ENCODE assay signal across 8 cellular contexts in genomic region chr7:974820-975681, GRCh38.
DNase-seq lines count a peak whose midpoint lies in the region; ATAC-seq and TF ChIP-seq lines count a peak whose summit lies in the region.

Gene COX19, minus strand, starts transcription at chr7:975549. Its CDS starts 40 bp downstream, at chr7:975509.

- no peaks in the 10 kb centered on the region for H3K27me3 ChIP-seq in ACC112 (ENCODE audit: insufficient read depth, low read length)

- DNase-seq in NCI-H345 (lab: John Stamatoyannopoulos, UW): peak; percentile 89
- DNase-seq in activated CD4-positive, CD25-positive, alpha-beta regulatory T cell (lab: John Stamatoyannopoulos, UW): peak; percentile 77 to 88 (median 82)
- DNase-seq in cardiac fibroblast (ENCODE audit: low read depth in 2 of 2): peak; percentile 90 to 95
- DNase-seq in islet precursor cell: peak; percentile 95
- peak; percentile 81 to 88 for DNase-seq in stimulated activated CD4-positive, alpha-beta T cell treated with anti-CD3 and anti-CD28 coated beads, Interleukin-12 subunit alpha, Interleukin-12 subunit beta, amount 100 ng/mL, for 24 hours (ENCODE audit: low read depth in 2 of 2)

- H3K36me3 ChIP-seq in ACC112 (ENCODE audit: insufficient read depth, low read length): peaks cover 19% of the 10 kb centered on the region

- H3K4me3 ChIP-seq in ACC112 (ENCODE audit: low read depth, low read length): peak within 1 kb of the TSS; percentile 91
- H3K4me3 ChIP-seq in cardiac fibroblast (replicated peaks in 1 of 2; ENCODE audit: low read depth in 2 of 2, low read length in 2 of 2): peak within 1 kb of the TSS; percentile 98 to 99

- no peak for TF ChIP-seq CTCF in cardiac fibroblast (IDR thresholded peaks at IDR 0.05; ENCODE audit: low read depth, low read length)

- peak within 1 kb of the TSS; percentile 77 for H2AFZ ChIP-seq in ACC112 (ENCODE audit: low read length, unreplicated experiment)

- H3K4me1 ChIP-seq in ACC112 (ENCODE audit: control insufficient read depth, insufficient read depth, low read length, unreplicated experiment): peaks cover 9% of the 10 kb centered on the region

- peak within 1 kb of the TSS; percentile 86 for H3K27ac ChIP-seq in ACC112 (ENCODE audit: low read depth, low read length)

- ATAC-seq in GM18868 (IDR thresholded peaks at IDR 0.05; ENCODE audit: unreplicated experiment) (peak; percentile 81), HG03103 (IDR thresholded peaks at IDR 0.05; ENCODE audit: low read depth, unreplicated experiment) (peak; percentile 71)

- H3K79me2 ChIP-seq in ACC112 (ENCODE audit: control insufficient read depth, insufficient read depth, low read length, unreplicated experiment): peaks cover 44% of the 10 kb centered on the region

Comparison
In these comparisons a context has a peak if more than half of its experiments do, and no peak if none do; other contexts are left out.
1. Peak in every context shown above with its lines: DNase-seq, ATAC-seq, H3K4me3 ChIP-seq and H3K27ac ChIP-seq.